15 cellular contexts compared by ENCODE assay signal in the genomic region with DNA sequence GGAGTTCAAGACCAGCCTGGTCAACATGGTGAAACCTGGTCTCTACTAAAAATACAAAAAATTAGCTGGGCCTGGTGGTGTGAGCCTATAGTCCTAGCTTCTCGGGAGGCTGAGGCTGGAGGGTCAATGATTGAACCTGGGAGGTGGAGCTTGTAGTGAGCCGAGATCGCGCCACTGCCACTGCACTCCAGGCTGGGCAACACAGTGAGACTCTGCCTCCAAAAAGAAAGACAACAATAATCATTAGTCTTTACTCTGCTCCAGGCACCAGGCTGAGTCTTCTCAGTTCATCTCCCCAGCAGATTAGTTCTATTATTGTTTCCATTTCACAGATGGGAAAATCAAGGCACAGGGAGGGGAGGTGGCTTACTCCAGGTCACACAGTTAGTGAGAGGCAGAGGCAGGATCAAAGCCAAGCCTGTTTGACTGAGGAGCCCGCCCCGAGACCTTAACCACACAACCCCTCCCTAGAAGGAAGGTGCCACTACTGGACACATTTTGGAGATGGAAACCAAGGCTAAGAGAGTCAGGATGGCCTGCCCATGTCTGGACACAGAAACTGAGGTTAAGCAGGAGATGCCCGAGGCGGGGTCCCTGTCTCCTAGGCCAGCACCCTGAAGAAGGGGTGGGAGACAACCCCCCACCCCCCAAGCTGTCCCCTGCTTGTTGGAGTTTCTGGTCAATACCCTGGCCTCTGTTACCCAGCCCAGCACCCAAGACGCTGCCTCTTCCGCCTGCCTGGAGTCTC.
A peak's percentile ranks its signal among the peaks of the same experiment; 100 is the strongest.
DNase-seq lines count a peak whose midpoint lies in the region; ATAC-seq and TF ChIP-seq lines count a peak whose summit lies in the region.
"Had no signal": no experiment of that assay in that cellular context is flagged by ENCODE, and none has a peak within 500 bp of the region (broad histone marks: within the 10 kb centered on the region; RNA-seq: fewer than 3 reads in every experiment).

No MANE protein-coding gene starts in this region.

- POLR2A ChIA-PET in activated CD8-positive, alpha-beta T cell treated with anti-CD3 and anti-CD28 coated beads, Interleukin-2, amount 10 ng/mL, durations not matched to agents 7 days and 5 days (lab: Charles Lee): no interaction called here
- POLR2A ChIA-PET in activated CD8-positive, alpha-beta T cell treated with anti-CD3 and anti-CD28 coated beads for 36 hours (lab: Charles Lee): no interaction called here

- CTCF ChIA-PET in activated CD8-positive, alpha-beta T cell treated with anti-CD3 and anti-CD28 coated beads, Interleukin-2, amount 10 ng/mL, durations not matched to agents 7 days and 5 days (lab: Charles Lee): interaction anchor here (1.1 kb wide), 1 partner anchor 10 kb away, joined by 3 read pairs; no protein-coding TSS in a partner anchor
- CTCF ChIA-PET in activated CD8-positive, alpha-beta T cell treated with anti-CD3 and anti-CD28 coated beads for 36 hours (lab: Charles Lee): interaction anchor here (0.6 to 1.2 kb wide), 2 partner anchors 30 to 466 kb away, joined by 3 to 4 read pairs; no protein-coding TSS in a partner anchor

- H3K4me1 ChIP-seq in colonic mucosa: peaks cover 6% of the 10 kb centered on the region

- H3K36me3 Mint-ChIP-seq in activated CD8-positive, alpha-beta T cell treated with anti-CD3 and anti-CD28 coated beads, Interleukin-2, amount 10 ng/mL, durations not matched to agents 7 days and 5 days (ENCODE audit: low read depth): no peaks in the 10 kb centered on the region
- no peaks in the 10 kb centered on the region for H3K36me3 Mint-ChIP-seq in activated CD8-positive, alpha-beta T cell treated with anti-CD3 and anti-CD28 coated beads for 36 hours (ENCODE audit: low read depth)
- H3K36me3 Mint-ChIP-seq in nephron (ENCODE audit: low read depth) (no peaks in the 10 kb centered on the region), type B pancreatic cell (no peaks in the 10 kb centered on the region)

- intact Hi-C loops in activated CD8-positive, alpha-beta T cell treated with anti-CD3 and anti-CD28 coated beads for 36 hours (cut with micrococcal nuclease): no loop called here
- intact Hi-C loops in colonic mucosa (cut with DNase I): no loop called here

- H3K4me1 Mint-ChIP-seq in activated CD8-positive, alpha-beta T cell treated with anti-CD3 and anti-CD28 coated beads, Interleukin-2, amount 10 ng/mL, durations not matched to agents 7 days and 5 days (ENCODE audit: low read depth): peaks cover 32% of the 10 kb centered on the region
- H3K4me1 Mint-ChIP-seq in activated CD8-positive, alpha-beta T cell treated with anti-CD3 and anti-CD28 coated beads for 36 hours (ENCODE audit: low read depth): peaks cover 2% of the 10 kb centered on the region
- peaks cover 6% of the 10 kb centered on the region for H3K4me1 Mint-ChIP-seq in nephron
- peaks cover 3% of the 10 kb centered on the region for H3K4me1 Mint-ChIP-seq in type B pancreatic cell (ENCODE audit: unreplicated experiment)
- H3K4me1 Mint-ChIP-seq: central memory CD8-positive, alpha-beta T cell had no signal

- H3K27ac ChIP-seq in colonic mucosa: peak overlapping the region; percentile 73
- H3K27ac ChIP-seq: 22Rv1, BLaER1 had no signal

- peak overlapping the region; percentile 39 for H3K27ac Mint-ChIP-seq in activated CD8-positive, alpha-beta T cell treated with anti-CD3 and anti-CD28 coated beads, Interleukin-2, amount 10 ng/mL, durations not matched to agents 7 days and 5 days
- H3K27ac Mint-ChIP-seq in activated CD8-positive, alpha-beta T cell treated with anti-CD3 and anti-CD28 coated beads for 36 hours: no peak overlapping the region
- peak overlapping the region in 2 of 3 experiments; percentile 62 to 64 for H3K27ac Mint-ChIP-seq in nephron
- peak overlapping the region; percentile 18 for H3K27ac Mint-ChIP-seq in type B pancreatic cell
- H3K27ac Mint-ChIP-seq: activated CD4-positive, alpha-beta T cell treated with anti-CD3 and anti-CD28 coated beads, Interleukin-2, amount 10 ng/mL, durations not matched to agents 24 days and 14 days had no signal

- no peaks in the 10 kb centered on the region for H3K27me3 ChIP-seq in colonic mucosa

- no peak for ATAC-seq in activated CD8-positive, alpha-beta T cell treated with anti-CD3 and anti-CD28 coated beads, Interleukin-2, amount 10 ng/mL, durations not matched to agents 7 days and 5 days
- no peak for ATAC-seq in activated CD8-positive, alpha-beta T cell treated with anti-CD3 and anti-CD28 coated beads for 36 hours
- ATAC-seq in HG03342 (IDR thresholded peaks at IDR 0.05; ENCODE audit: unreplicated experiment) (no peak), GM18520 (IDR thresholded peaks at IDR 0.05; ENCODE audit: unreplicated experiment) (no peak), HG02970 (IDR thresholded peaks at IDR 0.05; ENCODE audit: low FRiP score, unreplicated experiment) (no peak)

- no peaks in the 10 kb centered on the region for H3K9me3 ChIP-seq in colonic mucosa
- H3K9me3 ChIP-seq: BLaER1, SJCRH30 had no signal

- peak overlapping the region in 1 of 2 donors; percentile 73 for H3K9ac ChIP-seq in colonic mucosa (ENCODE audit: low read depth in 2 of 2, low read length in 2 of 2)
- H3K9ac ChIP-seq: BLaER1 had no signal

- no peak overlapping the region for H3K4me3 ChIP-seq in colonic mucosa
- H3K4me3 ChIP-seq: BLaER1, SJCRH30 had no signal

- peaks cover 16% of the 10 kb centered on the region for H3K27me3 Mint-ChIP-seq in activated CD8-positive, alpha-beta T cell treated with anti-CD3 and anti-CD28 coated beads, Interleukin-2, amount 10 ng/mL, durations not matched to agents 7 days and 5 days (ENCODE audit: low read depth)
- peaks cover 11% of the 10 kb centered on the region for H3K27me3 Mint-ChIP-seq in activated CD8-positive, alpha-beta T cell treated with anti-CD3 and anti-CD28 coated beads for 36 hours
- H3K27me3 Mint-ChIP-seq in nephron (ENCODE audit: low read depth) (peaks cover 10% of the 10 kb centered on the region), type B pancreatic cell (no peaks in the 10 kb centered on the region)

- no peak for DNase-seq in activated CD8-positive, alpha-beta T cell treated with anti-CD3 and anti-CD28 coated beads, Interleukin-2, amount 10 ng/mL, durations not matched to agents 7 days and 5 days
- DNase-seq in activated CD8-positive, alpha-beta T cell treated with anti-CD3 and anti-CD28 coated beads for 36 hours: no peak
- no peak for DNase-seq in colonic mucosa
- no peak for DNase-seq in type B pancreatic cell (ENCODE audit: extremely low spot score, unreplicated experiment)
- DNase-seq: activated CD4-positive, alpha-beta T cell treated with anti-CD3 and anti-CD28 coated beads, Interleukin-2, amount 10 ng/mL, durations not matched to agents 24 days and 14 days; activated T-cell treated with anti-CD3 and anti-CD28 coated beads, Interleukin-2, amount 50 U/mL, for 1 hour; NCI-H1694 had no signal

- H3K4me3 Mint-ChIP-seq in activated CD8-positive, alpha-beta T cell treated with anti-CD3 and anti-CD28 coated beads, Interleukin-2, amount 10 ng/mL, durations not matched to agents 7 days and 5 days: no peak overlapping the region
- no peak overlapping the region for H3K4me3 Mint-ChIP-seq in activated CD8-positive, alpha-beta T cell treated with anti-CD3 and anti-CD28 coated beads for 36 hours
- H3K4me3 Mint-ChIP-seq in nephron (no peak overlapping the region), type B pancreatic cell (no peak overlapping the region)
- H3K4me3 Mint-ChIP-seq: activated CD4-positive, alpha-beta T cell treated with anti-CD3 and anti-CD28 coated beads, Interleukin-2, amount 10 ng/mL, durations not matched to agents 24 days and 14 days; central memory CD8-positive, alpha-beta T cell had no signal

- H3K9me3 Mint-ChIP-seq in activated CD8-positive, alpha-beta T cell treated with anti-CD3 and anti-CD28 coated beads, Interleukin-2, amount 10 ng/mL, durations not matched to agents 7 days and 5 days (ENCODE audit: insufficient read depth): no peaks in the 10 kb centered on the region
- no peaks in the 10 kb centered on the region for H3K9me3 Mint-ChIP-seq in activated CD8-positive, alpha-beta T cell treated with anti-CD3 and anti-CD28 coated beads for 36 hours
- H3K9me3 Mint-ChIP-seq in nephron (no peaks in the 10 kb centered on the region), type B pancreatic cell (no peaks in the 10 kb centered on the region)
- H3K9me3 Mint-ChIP-seq: activated CD4-positive, alpha-beta T cell treated with anti-CD3 and anti-CD28 coated beads, Interleukin-2, amount 10 ng/mL, durations not matched to agents 24 days and 14 days; central memory CD8-positive, alpha-beta T cell had no signal

- H3K36me3 ChIP-seq in colonic mucosa: no peaks in the 10 kb centered on the region
- H3K36me3 ChIP-seq: BLaER1, SJCRH30 had no signal

- no peak for TF ChIP-seq CTCF in activated CD8-positive, alpha-beta T cell treated with anti-CD3 and anti-CD28 coated beads for 36 hours (IDR thresholded peaks at IDR 0.05)
- TF ChIP-seq CTCF in colonic mucosa (IDR thresholded peaks at IDR 0.05) (no peak), nephron (IDR thresholded peaks at IDR 0.05; ENCODE audit: unreplicated experiment in 3 of 3) (no peak), type B pancreatic cell (conservative IDR thresholded peaks at IDR 0.05) (no peak)
